ENCODE assay signal across 16 cellular contexts in genomic region chr6:35473849-35474128, GRCh38. TPM values are rescaled to one million over a fixed set of nuclear protein-coding genes. Genes with fewer than 3 reads are reported as not detected.
A peak's percentile ranks its signal among the peaks of the same experiment; 100 is the strongest.
DNase-seq lines count a peak whose midpoint lies in the region; ATAC-seq and TF ChIP-seq lines count a peak whose summit lies in the region.
"Had no signal": no experiment of that assay in that cellular context is flagged by ENCODE, and none has a peak within 500 bp of the region (broad histone marks: within the 10 kb centered on the region; RNA-seq: fewer than 3 reads in every experiment).

No MANE protein-coding gene starts in this region.

- POLR2A ChIA-PET in RWPE1 (lab: Yijun Ruan, JAX; ENCODE audit: low non-redundant PET), result interaction anchor here (0.6 to 1.3 kb wide), 4 partner anchors 11 to 678 kb away, joined by 3 to 5 read pairs (median 3); partner anchors contain the start of gene TEAD3

- no peak for TF ChIP-seq POLR2A in esophagus muscularis mucosa (IDR thresholded peaks at IDR 0.05; ENCODE audit: low read depth)

- H3K9me3 ChIP-seq in esophagus muscularis mucosa, result no peaks in the 10 kb centered on the region

- no peak overlapping the region for H3K4me3 ChIP-seq in esophagus muscularis mucosa

- TF ChIP-seq CTCF in 22Rv1 (IDR thresholded peaks at IDR 0.05), result no peak
- TF ChIP-seq CTCF in Calu3 (IDR thresholded peaks at IDR 0.05; ENCODE audit: unreplicated experiment), result no peak
- TF ChIP-seq CTCF in RWPE1 (conservative IDR thresholded peaks at IDR 0.05; ENCODE audit: low read depth), result no peak
- no peak for TF ChIP-seq CTCF in esophagus muscularis mucosa (IDR thresholded peaks at IDR 0.05)

- peaks cover 25% of the 10 kb centered on the region for H3K4me1 Mint-ChIP-seq in Calu3 (ENCODE audit: low read depth, unreplicated experiment)
- peaks cover 51% of the 10 kb centered on the region for H3K4me1 Mint-ChIP-seq in activated T-cell treated with anti-CD3 and anti-CD28 coated beads, Interleukin-2, amount 50 U/mL, for 72 hours (ENCODE audit: low read depth)

- intact Hi-C loops in Calu3 (cut with micrococcal nuclease; ENCODE audit: unreplicated experiment) (no loop called here), esophagus muscularis mucosa (cut with DNase I) (no loop called here)

- TF ChIP-seq EP300 in esophagus muscularis mucosa (IDR thresholded peaks at IDR 0.05), result no peak

- no peaks in the 10 kb centered on the region for H3K27me3 ChIP-seq in esophagus muscularis mucosa

- H3K27ac ChIP-seq in 22Rv1 (peak overlapping the region; percentile 94), RWPE1 (peak overlapping the region; percentile 94), esophagus muscularis mucosa (replicated peaks in 1 of 4) (peak overlapping the region in 3 of 4 donors; percentile 24 to 91 (median 38))
- H3K27ac ChIP-seq: C4-2B had no signal

- peaks cover 12 to 60% (median 44%) of the 10 kb centered on the region in 4 donors for H3K4me1 ChIP-seq in esophagus muscularis mucosa

- DNase-seq in Calu3, result no peak
- no peak for DNase-seq in RWPE1 (ENCODE audit: low spot score)
- DNase-seq in esophagus muscularis mucosa (ENCODE audit: extremely low spot score), result no peak
- no peak for DNase-seq in pons (ENCODE audit: low spot score)
- DNase-seq in activated T-cell treated with anti-CD3 and anti-CD28 coated beads, Interleukin-2, amount 50 U/mL, for 72 hours, result no peak
- DNase-seq in putamen (ENCODE audit: low spot score), result no peak
- no peak for DNase-seq in central memory CD4-positive, alpha-beta T cell
- DNase-seq: erythroblast, GDM1, hippocampal formation, naive B cell, right cardiac atrium had no signal

- no TSS peak for BruUV-seq in Calu3 (replicated peaks; lab: Mats Ljungman, UMichigan)

- peaks cover 12 to 91% (median 88%) of the 10 kb centered on the region in 4 donors for H3K36me3 ChIP-seq in esophagus muscularis mucosa

- H3K36me3 Mint-ChIP-seq in Calu3 (ENCODE audit: insufficient read depth, unreplicated experiment), result peaks cover 90% of the 10 kb centered on the region
- H3K36me3 Mint-ChIP-seq in activated T-cell treated with anti-CD3 and anti-CD28 coated beads, Interleukin-2, amount 50 U/mL, for 72 hours (ENCODE audit: insufficient read depth in 2 of 2), result peaks cover 13 to 30% of the 10 kb centered on the region in 2 donors
- H3K36me3 Mint-ChIP-seq: naive B cell had no signal

- H3K9me3 Mint-ChIP-seq in Calu3 (ENCODE audit: low read depth, unreplicated experiment), result no peaks in the 10 kb centered on the region
- H3K9me3 Mint-ChIP-seq in activated T-cell treated with anti-CD3 and anti-CD28 coated beads, Interleukin-2, amount 50 U/mL, for 72 hours, result no peaks in the 10 kb centered on the region
- H3K9me3 Mint-ChIP-seq: naive B cell; stimulated activated naive CD8-positive, alpha-beta T cell treated with anti-CD3 and anti-CD28 coated beads, Interleukin-15, Interleukin-2, amounts not matched to agents 100 ng/mL and 50 ng/mL, for 24 hours had no signal

- ATAC-seq in activated T-cell treated with anti-CD3 and anti-CD28 coated beads, Interleukin-2, amount 50 U/mL, for 72 hours (replicated peaks in 1 of 2), result no peak

- H3K27me3 Mint-ChIP-seq in Calu3 (ENCODE audit: unreplicated experiment), result no peaks in the 10 kb centered on the region
- H3K27me3 Mint-ChIP-seq in activated T-cell treated with anti-CD3 and anti-CD28 coated beads, Interleukin-2, amount 50 U/mL, for 72 hours (ENCODE audit: low read depth), result no peaks in the 10 kb centered on the region
- H3K27me3 Mint-ChIP-seq: naive B cell; stimulated activated naive CD8-positive, alpha-beta T cell treated with anti-CD3 and anti-CD28 coated beads, Interleukin-15, Interleukin-2, amounts not matched to agents 100 ng/mL and 50 ng/mL, for 24 hours had no signal

- CTCF ChIA-PET in Calu3 (lab: Charles Lee) (interaction anchor here (0.6 kb wide), 1 partner anchor 23 kb away, joined by 4 read pairs; the partner anchor contains the start of gene TEAD3), RWPE1 (lab: Yijun Ruan, JAX) (no interaction called here)

- H3K27ac Mint-ChIP-seq in Calu3 (ENCODE audit: unreplicated experiment), result peak overlapping the region; percentile 65
- no peak overlapping the region for H3K27ac Mint-ChIP-seq in activated T-cell treated with anti-CD3 and anti-CD28 coated beads, Interleukin-2, amount 50 U/mL, for 72 hours

- H3K4me3 Mint-ChIP-seq in Calu3 (ENCODE audit: low read depth, unreplicated experiment), result no peak overlapping the region
- no peak overlapping the region for H3K4me3 Mint-ChIP-seq in activated T-cell treated with anti-CD3 and anti-CD28 coated beads, Interleukin-2, amount 50 U/mL, for 72 hours

RNA-seq across cellular contexts. Expression of gene RPL10A, which starts 5.6 kb away (rescaled TPM):
- total RNA-seq in Calu3 (2022), result 789 and 828 TPM in 2 replicates
- total RNA-seq in esophagus muscularis mucosa, result 1,000 to 10,000 TPM; 1,484 to 1,840 (median 1,566) TPM
- 1,000 to 10,000 TPM; 2,353 to 2,363 TPM for total RNA-seq in activated T-cell treated with anti-CD3 and anti-CD28 coated beads, Interleukin-2, amount 50 U/mL, for 72 hours

RNA-seq across cellular contexts. Expression of gene FANCE, which starts 21.7 kb away (rescaled TPM):
- total RNA-seq in Calu3 (2022) (10.4 and 10.9 TPM in 2 replicates), esophagus muscularis mucosa (1 to 10 TPM; 1.7 to 6.3 (median 5.0) TPM)
- total RNA-seq in activated T-cell treated with anti-CD3 and anti-CD28 coated beads, Interleukin-2, amount 50 U/mL, for 72 hours, result 10 to 100 TPM; 22.0 to 27.2 TPM

RNA-seq across cellular contexts. Expression of gene TEAD3, which starts 23.1 kb away (rescaled TPM):
- total RNA-seq in Calu3 (2022), result 27.3 and 28.3 TPM in 2 replicates
- total RNA-seq in esophagus muscularis mucosa, result 100 to 1,000 TPM in 1 of 4 donors, 10 to 100 TPM in 3; 71.4 to 123 (median 78.5) TPM
- 1 to 10 TPM; 1.7 to 1.9 TPM for total RNA-seq in activated T-cell treated with anti-CD3 and anti-CD28 coated beads, Interleukin-2, amount 50 U/mL, for 72 hours

RNA-seq across cellular contexts. Expression of gene TULP1, which starts 38.9 kb away (rescaled TPM):
- not detected in 2 replicates for total RNA-seq in Calu3 (2022)
- total RNA-seq in esophagus muscularis mucosa, result 1 to 10 TPM in 1 of 4 donors, not detected in 3; 1.2 TPM
- total RNA-seq in activated T-cell treated with anti-CD3 and anti-CD28 coated beads, Interleukin-2, amount 50 U/mL, for 72 hours, result not detected
- total RNA-seq: T-helper 1 cell treated with Interleukin-12 subunit alpha and Interleukin-12 subunit beta and Interleukin-4 antibody, amounts not matched to agents 30 ng/mL and 1 ng/mL, for 36 hours had no signal

Comparison
In these comparisons a context has a peak if more than half of its experiments do, and no peak if none do; other contexts are left out.
1. H3K27ac ChIP-seq: peak in every context shown above with its lines; median percentile 94 in 22Rv1; 94 in RWPE1; 38 in esophagus muscularis mucosa.